Comparison of ENCODE assay signal across 11 cellular contexts in the genomic region with DNA sequence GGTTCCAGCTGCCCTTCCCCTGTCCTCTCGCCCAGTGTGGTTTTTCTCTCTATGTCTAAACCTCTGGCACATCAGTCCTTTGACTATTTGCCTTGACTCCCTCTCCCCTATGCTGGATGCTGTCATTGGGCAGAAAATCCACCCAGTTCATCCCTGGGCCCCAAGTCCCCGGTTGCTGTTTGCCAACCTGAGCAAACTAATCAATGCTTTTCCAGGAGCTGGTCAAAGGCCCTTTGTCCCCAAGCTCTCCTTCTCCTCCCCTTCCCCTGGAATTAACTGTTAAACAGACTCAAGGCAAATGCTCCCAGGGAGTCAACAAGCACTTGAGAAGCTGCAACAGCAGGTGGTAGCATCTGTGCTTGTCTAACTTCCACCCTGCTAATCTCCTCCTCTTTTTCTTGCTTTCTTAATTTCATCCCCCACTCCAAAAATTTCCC.
"Had no signal": no experiment of that assay in that cellular context is flagged by ENCODE, and none has a peak within 500 bp of the region (broad histone marks: within the 10 kb centered on the region; RNA-seq: fewer than 3 reads in every experiment).

No MANE protein-coding gene starts in this region.

- H3K4me3 ChIP-seq: adrenal gland, testis had no signal

- DNase-seq: activated CD4-positive, alpha-beta T cell treated with anti-CD3 and anti-CD28 coated beads, Interleukin-2, amount 50 U/mL, for 1 hour; activated CD4-positive, CD25-positive, alpha-beta regulatory T cell; activated naive CD4-positive, alpha-beta T cell treated with anti-CD3 and anti-CD28 coated beads, Interleukin-2, amount 10 ng/mL, durations not matched to agents 7 days and 5 days; adrenal gland; foreskin keratinocyte; head of caudate nucleus; kidney; left ventricle myocardium superior; stimulated activated CD4-positive, alpha-beta T cell treated with anti-CD3 and anti-CD28 coated beads, Interleukin-2, amount 100 ng/mL, for 48 hours; stimulated activated CD8-positive, alpha-beta memory T cell treated with anti-CD3 and anti-CD28 coated beads, Interleukin-4, amount 100 ng/mL, for 48 hours; testis had no signal

- H3K9me3 ChIP-seq: adrenal gland, testis had no signal

- H3K36me3 ChIP-seq: adrenal gland had no signal

- H3K27ac ChIP-seq: adrenal gland, foreskin keratinocyte, testis had no signal

- H3K27me3 ChIP-seq: adrenal gland, testis had no signal

- H3K4me1 ChIP-seq: adrenal gland, foreskin keratinocyte, testis had no signal
